In genomic region chr17:46742539-46743270, GRCh38 we compare ENCODE assay signal across 8 cellular contexts.
DNase-seq lines count a peak whose midpoint lies in the region; ATAC-seq and TF ChIP-seq lines count a peak whose summit lies in the region.

No MANE protein-coding gene starts in this region.

- TF ChIP-seq CTCF in PC-3 (conservative IDR thresholded peaks at IDR 0.05; ENCODE audit: low read depth, low read length) (no peak), retinal pigment epithelial cell (conservative IDR thresholded peaks at IDR 0.05; ENCODE audit: low read depth, low read length) (no peak), prostate gland (IDR thresholded peaks at IDR 0.05) (no peak)

- 79% methylated on average over 7 of the region's 7 CpGs for WGBS in prostate gland

- BruUV-seq in PC-3 (replicated peaks; lab: Mats Ljungman, UMichigan) = no TSS peak

- CTCF ChIA-PET in PC-3 (lab: Charles Lee) = interaction anchor here (0.6 kb wide), 1 partner anchor 698 kb away, joined by 3 read pairs; no protein-coding TSS in a partner anchor

- 0 out of 2 replicates have a peak, but pooled peaks cover 2% of the 10 kb centered on the region for H3K36me3 ChIP-seq in PC-3 (ENCODE audit: low read depth, low read length)
- no peaks in the 10 kb centered on the region for H3K36me3 ChIP-seq in prostate gland

- no peak overlapping the region for H2AFZ ChIP-seq in PC-3 (ENCODE audit: low read length)

- H4K20me1 ChIP-seq in PC-3 (ENCODE audit: low read length) = no peaks in the 10 kb centered on the region

- peak; percentile 8 for DNase-seq in NCI-H345 (lab: John Stamatoyannopoulos, UW)
- no peak for DNase-seq in NCI-H345 treated with DMSO at 0.1 percent for 48 hours (lab: John Stamatoyannopoulos, UW; ENCODE audit: unreplicated experiment)
- DNase-seq in PC-3 = peak; percentile 93
- peak; percentile 80 for DNase-seq in epithelial cell of prostate (ENCODE audit: low read depth, low spot score)
- DNase-seq in retinal pigment epithelial cell (ENCODE audit: low read depth) = peak; percentile 52
- DNase-seq in prostate gland (ENCODE audit: low spot score) = no peak
- no peak for DNase-seq in RPMI8226
- DNase-seq in NCI-H526 (lab: John Stamatoyannopoulos, UW) = no peak

- peak overlapping the region; percentile 5 for H3K4me2 ChIP-seq in PC-3 (ENCODE audit: low read length)

- H3K4me3 ChIP-seq in PC-3 (ENCODE audit: low read length) (no peak overlapping the region), retinal pigment epithelial cell (ENCODE audit: low read length) (no peak overlapping the region), prostate gland (no peak overlapping the region)

- no peaks in the 10 kb centered on the region for H3K79me2 ChIP-seq in PC-3 (ENCODE audit: low read length)

- TF ChIP-seq POLR2A in prostate gland (IDR thresholded peaks at IDR 0.05) = no peak

- no peak overlapping the region for H3K9ac ChIP-seq in PC-3 (ENCODE audit: low read length)

- no peaks in the 10 kb centered on the region for H3K27me3 ChIP-seq in PC-3 (ENCODE audit: low read length)
- H3K27me3 ChIP-seq in prostate gland (replicated peaks; ENCODE audit: insufficient read depth) = no peaks in the 10 kb centered on the region

- intact Hi-C loops in PC-3 (cut with micrococcal nuclease) = no loop called here
- intact Hi-C loops in prostate gland (cut with DNase I) = no loop called here

- peak; percentile 97 for ATAC-seq in PC-3

- H3K9me3 ChIP-seq in PC-3 (ENCODE audit: low read length) = no peaks in the 10 kb centered on the region
- H3K9me3 ChIP-seq in prostate gland = no peaks in the 10 kb centered on the region

- POLR2A ChIA-PET in PC-3 (lab: Charles Lee; ENCODE audit: unreplicated experiment) = no interaction called here

- H3K27ac ChIP-seq in PC-3 (ENCODE audit: low read length) = peak overlapping the region; percentile 27
- peak overlapping the region; percentile 39 for H3K27ac ChIP-seq in epithelial cell of prostate
- H3K27ac ChIP-seq in prostate gland = no peak overlapping the region

- H3F3A ChIP-seq in PC-3 (ENCODE audit: low read length, unreplicated experiment) = no peaks in the 10 kb centered on the region

- peaks cover 20% of the 10 kb centered on the region for H3K4me1 ChIP-seq in PC-3 (ENCODE audit: insufficient read depth, low read length)
- H3K4me1 ChIP-seq in prostate gland (replicated peaks) = no peaks in the 10 kb centered on the region

- H3K9me2 ChIP-seq in PC-3 (replicated peaks; ENCODE audit: low read length) = no peaks in the 10 kb centered on the region

Comparison
In these comparisons a context has a peak if more than half of its experiments do, and no peak if none do; other contexts are left out.
1. DNase-seq: peak in NCI-H345 (single experiment), PC-3 (single experiment), epithelial cell of prostate (single experiment) and retinal pigment epithelial cell (single experiment); none in NCI-H345 treated with DMSO at 0.1 percent for 48 hours (single experiment), prostate gland (single experiment), RPMI8226 (single experiment) and NCI-H526 (0 of 2).
2. H3K27ac ChIP-seq: peak in PC-3 (single experiment) and epithelial cell of prostate (single experiment); none in prostate gland (0 of 2).